Comparison of ENCODE assay signal across 8 cellular contexts in genomic region chr22:31943976-31944699, GRCh38. TPM values are rescaled to one million over a fixed set of nuclear protein-coding genes. Genes with fewer than 3 reads are reported as not detected.
DNase-seq lines count a peak whose midpoint lies in the region; ATAC-seq and TF ChIP-seq lines count a peak whose summit lies in the region.

Gene YWHAH (plus strand): TSS chr22:31944535. CDS start chr22:31944734, 199 bp downstream.

- H3K36me3 Mint-ChIP-seq in GM23338 (ENCODE audit: low read depth) (peaks cover 21% of the 10 kb centered on the region), neural progenitor cell (peaks cover 12% of the 10 kb centered on the region)

- TF ChIP-seq CTCF in GM23338 (conservative IDR thresholded peaks at IDR 0.05; ENCODE audit: low read depth in 2 of 2): no peak
- peak; percentile 13; the same call in 1 of the 2 replicates for TF ChIP-seq CTCF in LNCaP clone FGC (IDR thresholded peaks at IDR 0.05; ENCODE audit: control insufficient read depth, extremely low read depth, insufficient read depth)
- no peak for TF ChIP-seq CTCF in foreskin fibroblast (IDR thresholded peaks at IDR 0.05; ENCODE audit: low read depth, low read length)
- TF ChIP-seq CTCF in neural progenitor cell (IDR thresholded peaks at IDR 0.05): no peak

- no peaks in the 10 kb centered on the region for H3K9me2 ChIP-seq in GM23338 (ENCODE audit: insufficient read depth)

- H3K4me3 ChIP-seq in GM23338: peak within 1 kb of the TSS; percentile 100
- peak within 1 kb of the TSS; percentile 86 for H3K4me3 ChIP-seq in LNCaP clone FGC (ENCODE audit: low read depth, low read length)
- peak within 1 kb of the TSS; percentile 77 to 96 for H3K4me3 ChIP-seq in foreskin fibroblast (ENCODE audit: low read depth in 1 of 2, low read length in 2 of 2)
- peak within 1 kb of the TSS; percentile 98 for H3K4me3 ChIP-seq in neural progenitor cell
- H3K4me3 ChIP-seq in stomach smooth muscle (ENCODE audit: low read length in 2 of 2): peak within 1 kb of the TSS; percentile 88 to 90

- H2AFZ ChIP-seq in GM23338: peak within 1 kb of the TSS; percentile 96; the same call in 1 of the 2 replicates
- peak within 1 kb of the TSS; percentile 98 for H2AFZ ChIP-seq in neural progenitor cell (replicated peaks)

- H3K4me2 ChIP-seq in GM23338 (peak within 1 kb of the TSS; percentile 89), neural progenitor cell (peak within 1 kb of the TSS; percentile 89)

- H3K9me3 ChIP-seq in neural progenitor cell (ENCODE audit: low read depth) (no peaks in the 10 kb centered on the region), stomach smooth muscle (ENCODE audit: control insufficient read depth in 2 of 2, low read length in 2 of 2) (no peaks in the 10 kb centered on the region)

- H3K9me3 Mint-ChIP-seq in GM23338: no peaks in the 10 kb centered on the region
- H3K9me3 Mint-ChIP-seq in neural progenitor cell: no peaks in the 10 kb centered on the region

- H3K27ac ChIP-seq in GM23338 (ENCODE audit: low read depth): peak within 1 kb of the TSS; percentile 98
- H3K27ac ChIP-seq in neural progenitor cell: peak within 1 kb of the TSS; percentile 97
- peak within 1 kb of the TSS; percentile 92 for H3K27ac ChIP-seq in stomach smooth muscle (ENCODE audit: low read length)

- H3K9ac ChIP-seq in neural progenitor cell (peak within 1 kb of the TSS; percentile 90), stomach smooth muscle (ENCODE audit: low read length in 2 of 2) (peak within 1 kb of the TSS; percentile 88 to 92)

- peaks cover 9% of the 10 kb centered on the region; the same call in 1 of the 2 replicates for H3F3A ChIP-seq in GM23338 (replicated peaks; ENCODE audit: low read depth)
- H3F3A ChIP-seq in neural progenitor cell (ENCODE audit: low read depth): peaks cover 7% of the 10 kb centered on the region

- peak; percentile 80 for ATAC-seq in GM23338

- DNase-seq in EH (ENCODE audit: low read depth) (peak; percentile 94), GM23338 (ENCODE audit: low spot score) (peak; percentile 95), LNCaP clone FGC (ENCODE audit: low read depth) (peak; percentile 43), SHP77 (lab: John Stamatoyannopoulos, UW) (peak; percentile 89 to 90), activated gamma-delta T cell (lab: John Stamatoyannopoulos, UW) (peak; percentile 79), foreskin fibroblast (peak; percentile 91 to 98), neural progenitor cell (ENCODE audit: low spot score) (peak; percentile 99)

- peak within 1 kb of the TSS; percentile 86; the same call in 2 of the 3 replicates for H3K4me3 Mint-ChIP-seq in GM23338
- H3K4me3 Mint-ChIP-seq in neural progenitor cell: peak within 1 kb of the TSS; percentile 85

- H3K27me3 Mint-ChIP-seq in GM23338 (ENCODE audit: insufficient read depth, low read depth, poor library complexity) (peaks cover 10% of the 10 kb centered on the region), neural progenitor cell (ENCODE audit: insufficient read depth, low read depth) (peaks cover 5% of the 10 kb centered on the region)

- peaks cover 7% of the 10 kb centered on the region; the same call in 2 of the 3 replicates for H3K4me1 Mint-ChIP-seq in GM23338
- H3K4me1 Mint-ChIP-seq in neural progenitor cell: peaks cover 14% of the 10 kb centered on the region

- H3K4me1 ChIP-seq in GM23338 (ENCODE audit: insufficient read depth) (peaks cover 21% of the 10 kb centered on the region), neural progenitor cell (peaks cover 16% of the 10 kb centered on the region), stomach smooth muscle (ENCODE audit: control insufficient read depth, insufficient read depth, low read length) (peaks cover 17% of the 10 kb centered on the region)

- H3K27me3 ChIP-seq in GM23338 (ENCODE audit: insufficient read depth) (no peaks in the 10 kb centered on the region), neural progenitor cell (no peaks in the 10 kb centered on the region), stomach smooth muscle (ENCODE audit: control insufficient read depth in 1 of 2, insufficient read depth in 2 of 2, low read length in 2 of 2) (no peaks in the 10 kb centered on the region)

- H3K27ac Mint-ChIP-seq in GM23338 (peak within 1 kb of the TSS; percentile 96), neural progenitor cell (no peak within 1 kb of the TSS)

- H4K20me1 ChIP-seq in GM23338 (replicated peaks; ENCODE audit: insufficient read depth) (peaks cover 34% of the 10 kb centered on the region), neural progenitor cell (ENCODE audit: low read depth) (peaks cover 40% of the 10 kb centered on the region)

- H3K79me2 ChIP-seq in GM23338 (replicated peaks; ENCODE audit: insufficient read depth): peaks cover 43% of the 10 kb centered on the region
- peaks cover 46% of the 10 kb centered on the region for H3K79me2 ChIP-seq in neural progenitor cell (ENCODE audit: low read depth)

- peaks cover 17% of the 10 kb centered on the region for H3K36me3 ChIP-seq in GM23338 (ENCODE audit: insufficient read depth)
- no peaks in the 10 kb centered on the region for H3K36me3 ChIP-seq in neural progenitor cell
- H3K36me3 ChIP-seq in stomach smooth muscle (ENCODE audit: control insufficient read depth in 2 of 2, insufficient read depth in 2 of 2, low read length in 2 of 2): peaks cover 4% of the 10 kb centered on the region in 2 donors

TF ChIP-seq in GM23338, 12 proteins besides CTCF, POLR2A, EP300 and RAD21 (continues in another document):
- TF ChIP-seq NANOG (IDR thresholded peaks at IDR 0.05; ENCODE audit: borderline replicate concordance) (no peak), REST (IDR thresholded peaks at IDR 0.05; ENCODE audit: unreplicated experiment) (no peak), POLR2AphosphoS5 (IDR thresholded peaks at IDR 0.05; ENCODE audit: low read depth) (peak; percentile 78), ETS1 (IDR thresholded peaks at IDR 0.05) (0 out of 2 replicates have a peak, but pooled peaks have one; percentile 8), CREB1 (CRISPR knock-in tag; IDR thresholded peaks at IDR 0.05; ENCODE audit: low read depth) (peak; percentile 92), STAT1 (IDR thresholded peaks at IDR 0.05; ENCODE audit: unreplicated experiment) (no peak), JUNB (IDR thresholded peaks at IDR 0.05; ENCODE audit: unreplicated experiment) (no peak)

RNA-seq across cellular contexts. Expression of gene YWHAH, which starts in this region (rescaled TPM):
- 263 and 277 TPM in 2 replicates for total RNA-seq in GM23338 (2014; rRNA removed; shearing (Covaris generic))
- polyA plus RNA-seq in GM23338 (2016; fragmentation: Nextera tagmentation; extraction: Ambion mirVana): 254 and 283 TPM in 2 replicates
- 154 and 158 TPM in 2 replicates for total RNA-seq in neural progenitor cell (ENCODE audit: low replicate concordance)

Comparison
In these comparisons a context has a peak if more than half of its experiments do, and no peak if none do; other contexts are left out.
1. Peak in every context shown above with its lines: DNase-seq, ATAC-seq, H3K4me3 ChIP-seq and H3K27ac ChIP-seq.
2. DNase-seq: peak in every context shown above with its lines; median percentile 99 in neural progenitor cell; 95 in GM23338; 94 in foreskin fibroblast; 94 in EH; 90 in SHP77; 79 in activated gamma-delta T cell; 43 in LNCaP clone FGC.